Comparison of ENCODE assay signal across 11 cellular contexts in the genomic region with DNA sequence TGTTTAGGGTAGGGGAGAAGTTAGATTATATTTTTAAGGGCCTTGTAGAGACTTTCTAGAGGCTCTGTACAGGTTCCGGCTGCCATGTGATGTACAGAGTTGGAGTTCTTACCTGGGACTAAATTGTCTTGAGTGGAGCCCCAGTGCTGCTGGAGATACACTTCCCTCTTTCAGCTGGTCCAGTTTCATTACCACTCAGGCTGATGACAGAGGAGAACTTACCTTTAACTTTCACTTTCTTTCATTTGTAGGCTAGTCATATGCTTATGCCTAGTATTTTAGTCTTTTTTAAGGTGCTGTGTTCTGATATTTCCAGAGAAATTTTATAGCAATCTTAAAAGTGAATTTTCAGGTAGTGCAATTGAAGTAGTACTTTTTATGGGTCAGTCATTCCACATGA.
A peak's percentile ranks its signal among the peaks of the same experiment; 100 is the strongest.
DNase-seq lines count a peak whose midpoint lies in the region; ATAC-seq and TF ChIP-seq lines count a peak whose summit lies in the region.
"Had no signal": no experiment of that assay in that cellular context is flagged by ENCODE, and none has a peak within 500 bp of the region (broad histone marks: within the 10 kb centered on the region; RNA-seq: fewer than 3 reads in every experiment).

No MANE protein-coding gene starts in this region.

- H3K4me3 ChIP-seq in NB4 (ENCODE audit: low read depth, low read length) = no peak overlapping the region

- peaks cover 0 to 3% of the 10 kb centered on the region in 2 donors for H3K36me3 Mint-ChIP-seq in activated T-cell treated with anti-CD3 and anti-CD28 coated beads, Interleukin-2, amount 50 U/mL, for 72 hours (ENCODE audit: insufficient read depth in 2 of 2)

- H3K27me3 Mint-ChIP-seq in activated T-cell treated with anti-CD3 and anti-CD28 coated beads, Interleukin-2, amount 50 U/mL, for 72 hours (ENCODE audit: low read depth) = no peaks in the 10 kb centered on the region

- ATAC-seq in activated T-cell treated with anti-CD3 and anti-CD28 coated beads, Interleukin-2, amount 50 U/mL, for 72 hours (replicated peaks in 1 of 2) = peak; percentile 80 to 85
- peak; percentile 84 for ATAC-seq in HG02840 (IDR thresholded peaks at IDR 0.05; ENCODE audit: low FRiP score, unreplicated experiment)
- peak; percentile 63 for ATAC-seq in stimulated activated naive CD8-positive, alpha-beta T cell treated with anti-CD3 and anti-CD28 coated beads, Interleukin-15, Interleukin-2, amounts not matched to agents 100 U/mL and 50 U/mL, for 24 hours
- ATAC-seq: Panc1 had no signal

- H3K4me1 Mint-ChIP-seq in activated T-cell treated with anti-CD3 and anti-CD28 coated beads, Interleukin-2, amount 50 U/mL, for 72 hours (ENCODE audit: low read depth) = peaks cover 36% of the 10 kb centered on the region

- H3K9me3 Mint-ChIP-seq in activated T-cell treated with anti-CD3 and anti-CD28 coated beads, Interleukin-2, amount 50 U/mL, for 72 hours = no peaks in the 10 kb centered on the region

- TF ChIP-seq POLR2A in NB4 (IDR thresholded peaks at IDR 0.05; ENCODE audit: extremely low read depth, insufficient read length) = no peak

- no peak for DNase-seq in activated T-cell treated with anti-CD3 and anti-CD28 coated beads, Interleukin-2, amount 50 U/mL, for 72 hours
- DNase-seq in activated T-cell treated with anti-CD3 and anti-CD28 coated beads, Interleukin-2, amount 50 U/mL, for 1 hour = no peak
- DNase-seq in NB4 (ENCODE audit: low read depth) = peak; percentile 19
- no peak for DNase-seq in stimulated activated naive CD8-positive, alpha-beta T cell treated with anti-CD3 and anti-CD28 coated beads, Interleukin-15, Interleukin-2, amounts not matched to agents 100 U/mL and 50 U/mL, for 24 hours
- DNase-seq in A172 (ENCODE audit: low spot score) = no peak
- no peak for DNase-seq in AML-193 (lab: John Stamatoyannopoulos, UW)
- no peak for DNase-seq in C1 segment of cervical spinal cord (lab: John Stamatoyannopoulos, UW)
- DNase-seq: ACHN, NCI-H1105 had no signal

- no peak overlapping the region for H3K4me3 Mint-ChIP-seq in activated T-cell treated with anti-CD3 and anti-CD28 coated beads, Interleukin-2, amount 50 U/mL, for 72 hours

- TF ChIP-seq CTCF in NB4 (IDR thresholded peaks at IDR 0.05; ENCODE audit: low read depth, low read length) = no peak

- H3K27ac Mint-ChIP-seq in activated T-cell treated with anti-CD3 and anti-CD28 coated beads, Interleukin-2, amount 50 U/mL, for 72 hours = no peak overlapping the region
